In the genomic region with DNA sequence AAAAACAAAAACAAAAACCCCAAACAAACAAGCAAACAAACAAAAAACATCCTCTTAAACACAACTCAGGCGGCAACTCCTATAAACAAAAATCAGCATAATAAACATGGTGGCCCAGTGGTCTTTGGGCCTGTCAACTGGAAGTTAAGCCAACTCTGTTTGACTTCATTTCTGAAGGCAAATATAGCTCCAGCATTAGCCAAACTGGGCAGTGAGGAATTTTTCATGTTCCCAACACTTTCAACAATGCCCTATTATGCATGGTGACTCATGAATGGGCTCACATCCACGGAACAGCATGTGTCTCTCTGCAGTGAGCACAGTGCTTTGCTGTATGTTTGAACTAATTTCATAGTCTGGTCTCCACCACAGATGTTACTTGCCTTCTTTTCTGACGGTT, we compare ENCODE assay signal across 10 cellular contexts.
DNase-seq lines count a peak whose midpoint lies in the region; ATAC-seq and TF ChIP-seq lines count a peak whose summit lies in the region.
"Had no signal": no experiment of that assay in that cellular context is flagged by ENCODE, and none has a peak within 500 bp of the region (broad histone marks: within the 10 kb centered on the region; RNA-seq: fewer than 3 reads in every experiment).

No MANE protein-coding gene starts in this region.

- no peaks in the 10 kb centered on the region for H4K20me1 ChIP-seq in smooth muscle cell (ENCODE audit: low read depth)

- CTCF ChIA-PET in HEK293 (lab: Yijun Ruan, JAX): interaction anchor here (1.4 kb wide), 1 partner anchor 101 kb away, joined by 9 read pairs; no protein-coding TSS in a partner anchor

- peak overlapping the region; percentile 13 for H3K9ac ChIP-seq in smooth muscle cell (ENCODE audit: low read depth)

- H3K4me1 ChIP-seq in HEK293 (ENCODE audit: control insufficient read depth, insufficient read depth, low read length) (no peaks in the 10 kb centered on the region), smooth muscle cell (ENCODE audit: low read depth) (peaks cover 9% of the 10 kb centered on the region)

- POLR2A ChIA-PET in HEK293 (lab: Yijun Ruan, JAX): no interaction called here

- H3K9me3 ChIP-seq in HEK293 (ENCODE audit: control insufficient read depth, insufficient read depth, low read depth, low read length): no peaks in the 10 kb centered on the region
- no peaks in the 10 kb centered on the region for H3K9me3 ChIP-seq in smooth muscle cell (replicated peaks; ENCODE audit: low read depth)

- no peaks in the 10 kb centered on the region for H3K79me2 ChIP-seq in smooth muscle cell (ENCODE audit: low read depth)

- H3K36me3 ChIP-seq in HEK293 (ENCODE audit: control insufficient read depth in 2 of 2, insufficient read depth in 1 of 2, low read length in 2 of 2): no peaks in the 10 kb centered on the region
- no peaks in the 10 kb centered on the region for H3K36me3 ChIP-seq in smooth muscle cell (ENCODE audit: low read depth)

- H3F3A ChIP-seq in smooth muscle cell (ENCODE audit: low read depth): peaks cover 5% of the 10 kb centered on the region

- peak; percentile 95 for DNase-seq in brain pericyte (ENCODE audit: low read depth, low spot score)
- peak; percentile 98 for DNase-seq in inferior parietal cortex (ENCODE audit: extremely low spot score)
- DNase-seq in smooth muscle cell (lab: John Stamatoyannopoulos, UW; ENCODE audit: unreplicated experiment): no peak
- DNase-seq in 8988T: no peak
- no peak for DNase-seq in NCI-H187 treated with DMSO at 0.1 percent for 48 hours (lab: John Stamatoyannopoulos, UW)
- no peak for DNase-seq in activated gamma-delta T cell treated with Interleukin-2 at 50 U/mL for 16 hours
- DNase-seq: activated effector memory CD4-positive, alpha-beta T cell treated with anti-CD3 and anti-CD28 coated beads, Interleukin-2, amount 50 U/mL, for 16 hours; stimulated activated CD4-positive, alpha-beta T cell treated with anti-CD3 and anti-CD28 coated beads, Interleukin-4, amount 100 ng/mL, for 1 hour had no signal

- H3K27ac ChIP-seq in HEK293 (ENCODE audit: extremely low read depth, low read depth, low read length) (no peak overlapping the region), smooth muscle cell (ENCODE audit: low read depth) (peak overlapping the region; percentile 69)

- H2AFZ ChIP-seq in smooth muscle cell (ENCODE audit: low read depth): no peak overlapping the region

- H3K4me3 ChIP-seq in HEK293 (ENCODE audit: low read depth, low read length): no peak overlapping the region
- no peak overlapping the region for H3K4me3 ChIP-seq in smooth muscle cell

- no peak for ATAC-seq in GM19351 (IDR thresholded peaks at IDR 0.05; ENCODE audit: unreplicated experiment)

- WGBS in smooth muscle cell (ENCODE audit: low lambda C conversion rate): 35% methylated on average over 3 of the region's 3 CpGs

- H3K4me2 ChIP-seq in smooth muscle cell: peak overlapping the region; percentile 14

- H3K27me3 ChIP-seq in smooth muscle cell (ENCODE audit: low read depth): no peaks in the 10 kb centered on the region

- TF ChIP-seq CTCF in HEK293 (tag by site-specific recombination; IDR thresholded peaks at IDR 0.05) (no peak), smooth muscle cell (IDR thresholded peaks at IDR 0.05; ENCODE audit: borderline replicate concordance, insufficient read depth, poor library complexity, severe bottlenecking) (no peak)

TF ChIP-seq in HEK293, 187 proteins besides CTCF, POLR2A, EP300 and RAD21:
- TF ChIP-seq, protein P1, sequence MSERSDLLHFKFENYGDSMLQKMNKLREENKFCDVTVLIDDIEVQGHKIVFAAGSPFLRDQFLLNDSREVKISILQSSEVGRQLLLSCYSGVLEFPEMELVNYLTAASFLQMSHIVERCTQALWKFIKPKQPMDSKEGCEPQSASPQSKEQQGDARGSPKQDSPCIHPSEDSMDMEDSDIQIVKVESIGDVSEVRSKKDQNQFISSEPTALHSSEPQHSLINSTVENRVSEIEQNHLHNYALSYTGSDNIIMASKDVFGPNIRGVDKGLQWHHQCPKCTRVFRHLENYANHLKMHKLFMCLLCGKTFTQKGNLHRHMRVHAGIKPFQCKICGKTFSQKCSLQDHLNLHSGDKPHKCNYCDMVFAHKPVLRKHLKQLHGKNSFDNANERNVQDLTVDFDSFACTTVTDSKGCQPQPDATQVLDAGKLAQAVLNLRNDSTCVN (tag by site-specific recombination; optimal IDR thresholded peaks at IDR 0.05): no peak
- peak; percentile 11; the same call in 1 of the 2 replicates for TF ChIP-seq ZIC2 (tag by site-specific recombination; IDR thresholded peaks at IDR 0.05)
- TF ChIP-seq RBAK (tag by site-specific recombination; IDR thresholded peaks at IDR 0.05): no peak
- no peak for TF ChIP-seq SALL2 (tag by site-specific recombination; IDR thresholded peaks at IDR 0.05; ENCODE audit: borderline replicate concordance)
- TF ChIP-seq, protein P2, sequence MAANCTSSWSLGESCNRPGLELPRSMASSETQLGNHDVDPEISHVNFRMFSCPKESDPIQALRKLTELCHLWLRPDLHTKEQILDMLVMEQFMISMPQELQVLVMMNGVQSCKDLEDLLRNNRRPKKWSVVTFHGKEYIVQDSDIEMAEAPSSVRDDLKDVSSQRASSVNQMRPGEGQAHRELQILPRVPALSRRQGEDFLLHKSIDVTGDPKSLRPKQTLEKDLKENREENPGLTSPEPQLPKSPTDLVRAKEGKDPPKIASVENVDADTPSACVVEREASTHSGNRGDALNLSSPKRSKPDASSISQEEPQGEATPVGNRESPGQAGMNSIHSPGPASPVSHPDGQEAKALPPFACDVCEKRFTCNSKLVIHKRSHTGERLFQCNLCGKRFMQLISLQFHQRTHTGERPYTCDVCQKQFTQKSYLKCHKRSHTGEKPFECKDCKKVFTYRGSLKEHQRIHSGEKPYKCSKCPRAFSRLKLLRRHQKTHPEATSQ (tag by site-specific recombination; IDR thresholded peaks at IDR 0.05): no peak
- 0 out of 2 replicates have a peak, but pooled peaks have one; percentile 52 for TF ChIP-seq ZNF660 (tag by site-specific recombination; IDR thresholded peaks at IDR 0.05)
- no peak for TF ChIP-seq ZNF221 (tag by site-specific recombination; IDR thresholded peaks at IDR 0.05; ENCODE audit: borderline replicate concordance)
- TF ChIP-seq ZNF169 (tag by site-specific recombination; IDR thresholded peaks at IDR 0.05): no peak
- TF ChIP-seq, protein P3, sequence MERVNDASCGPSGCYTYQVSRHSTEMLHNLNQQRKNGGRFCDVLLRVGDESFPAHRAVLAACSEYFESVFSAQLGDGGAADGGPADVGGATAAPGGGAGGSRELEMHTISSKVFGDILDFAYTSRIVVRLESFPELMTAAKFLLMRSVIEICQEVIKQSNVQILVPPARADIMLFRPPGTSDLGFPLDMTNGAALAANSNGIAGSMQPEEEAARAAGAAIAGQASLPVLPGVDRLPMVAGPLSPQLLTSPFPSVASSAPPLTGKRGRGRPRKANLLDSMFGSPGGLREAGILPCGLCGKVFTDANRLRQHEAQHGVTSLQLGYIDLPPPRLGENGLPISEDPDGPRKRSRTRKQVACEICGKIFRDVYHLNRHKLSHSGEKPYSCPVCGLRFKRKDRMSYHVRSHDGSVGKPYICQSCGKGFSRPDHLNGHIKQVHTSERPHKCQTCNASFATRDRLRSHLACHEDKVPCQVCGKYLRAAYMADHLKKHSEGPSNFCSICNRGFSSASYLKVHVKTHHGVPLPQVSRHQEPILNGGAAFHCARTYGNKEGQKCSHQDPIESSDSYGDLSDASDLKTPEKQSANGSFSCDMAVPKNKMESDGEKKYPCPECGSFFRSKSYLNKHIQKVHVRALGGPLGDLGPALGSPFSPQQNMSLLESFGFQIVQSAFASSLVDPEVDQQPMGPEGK (tag by site-specific recombination; IDR thresholded peaks at IDR 0.05): no peak

Comparison
In these comparisons a context has a peak if more than half of its experiments do, and no peak if none do; other contexts are left out.
1. DNase-seq: peak in brain pericyte (single experiment) and inferior parietal cortex (single experiment); none in smooth muscle cell (single experiment), 8988T (single experiment), NCI-H187 treated with DMSO at 0.1 percent for 48 hours (single experiment) and activated gamma-delta T cell treated with Interleukin-2 at 50 U/mL for 16 hours (single experiment).